ENCODE assay signal across 7 cellular contexts in the genomic region with DNA sequence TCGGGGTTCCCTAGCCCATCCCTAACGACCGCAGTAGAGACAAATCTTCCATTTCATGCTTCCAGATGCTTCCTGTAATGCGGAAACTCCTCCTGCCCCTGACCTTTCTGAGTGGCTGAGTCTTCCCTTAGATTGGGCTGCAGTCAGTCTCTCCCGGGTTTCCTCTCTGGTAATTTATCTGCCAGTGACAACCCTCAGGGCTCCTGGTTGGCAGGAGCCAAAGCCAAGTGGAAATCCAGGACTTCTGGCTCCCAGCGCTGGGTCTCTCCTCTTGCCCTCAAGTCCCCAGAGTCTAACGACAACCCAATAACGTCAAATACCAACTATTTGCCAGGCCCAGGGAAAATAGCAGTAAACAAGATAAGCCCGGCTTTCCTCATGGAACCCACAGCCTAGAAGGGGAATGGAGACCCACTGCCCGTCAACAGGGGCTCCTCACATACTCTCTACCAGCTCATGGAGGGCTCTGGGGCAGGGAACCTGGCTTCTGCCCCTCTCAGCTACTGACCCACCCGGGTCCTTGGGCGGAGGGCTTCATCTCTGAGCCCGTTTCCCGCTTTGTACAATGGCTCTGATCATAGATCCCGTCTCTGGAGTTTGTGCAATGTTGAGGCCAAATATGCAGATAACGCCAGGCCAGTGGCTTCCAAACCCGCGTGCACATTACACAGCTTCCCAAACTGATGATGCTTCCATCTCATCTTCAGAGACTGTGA.
DNase-seq lines count a peak whose midpoint lies in the region; ATAC-seq and TF ChIP-seq lines count a peak whose summit lies in the region.

No MANE protein-coding gene starts in this region.

- no peak for ATAC-seq in stimulated activated memory B cell treated with anti-CD40 and anti-IgM and Interleukin-4, amounts not matched to agents 10 μg/mL and 1 μg/mL and 100 μg/mL, for 72 hours
- ATAC-seq in GM21528 (IDR thresholded peaks at IDR 0.05; ENCODE audit: low FRiP score, unreplicated experiment), result no peak

- H3K9me3 Mint-ChIP-seq in stimulated activated memory B cell treated with anti-CD40 and anti-IgM and Interleukin-4, amounts not matched to agents 10 μg/mL and 1 μg/mL and 100 μg/mL, for 72 hours, result no peaks in the 10 kb centered on the region

- TF ChIP-seq CTCF in HFF-Myc (IDR thresholded peaks at IDR 0.05; ENCODE audit: low read depth, low read length, missing control alignments), result no peak
- no peak for TF ChIP-seq CTCF in WI38 (IDR thresholded peaks at IDR 0.05; ENCODE audit: low read depth, low read length)

- H3K27me3 Mint-ChIP-seq in stimulated activated memory B cell treated with anti-CD40 and anti-IgM and Interleukin-4, amounts not matched to agents 10 μg/mL and 1 μg/mL and 100 μg/mL, for 72 hours, result peaks cover 9% of the 10 kb centered on the region

- peak overlapping the region; percentile 84 for H3K4me3 Mint-ChIP-seq in stimulated activated memory B cell treated with anti-CD40 and anti-IgM and Interleukin-4, amounts not matched to agents 10 μg/mL and 1 μg/mL and 100 μg/mL, for 72 hours

- no peak for DNase-seq in HFF-Myc (ENCODE audit: extremely low read depth, low read depth)
- peak; percentile 53 for DNase-seq in hepatic stellate cell (ENCODE audit: low spot score)
- no peak for DNase-seq in activated gamma-delta T cell (lab: John Stamatoyannopoulos, UW)
- no peak for DNase-seq in NCI-H82 treated with DMSO at 0.1 percent for 48 hours (lab: John Stamatoyannopoulos, UW; ENCODE audit: unreplicated experiment)

- H3K36me3 Mint-ChIP-seq in stimulated activated memory B cell treated with anti-CD40 and anti-IgM and Interleukin-4, amounts not matched to agents 10 μg/mL and 1 μg/mL and 100 μg/mL, for 72 hours, result no peaks in the 10 kb centered on the region

- H3K4me3 ChIP-seq in HFF-Myc (replicated peaks; ENCODE audit: low read depth, low read length) (peak overlapping the region; percentile 70), WI38 (ENCODE audit: low read depth, low read length) (peak overlapping the region; percentile 63)

- H3K27ac Mint-ChIP-seq in stimulated activated memory B cell treated with anti-CD40 and anti-IgM and Interleukin-4, amounts not matched to agents 10 μg/mL and 1 μg/mL and 100 μg/mL, for 72 hours, result peak overlapping the region; percentile 84

- H3K4me1 Mint-ChIP-seq in stimulated activated memory B cell treated with anti-CD40 and anti-IgM and Interleukin-4, amounts not matched to agents 10 μg/mL and 1 μg/mL and 100 μg/mL, for 72 hours, result peaks cover 47% of the 10 kb centered on the region
